In the genomic region with DNA sequence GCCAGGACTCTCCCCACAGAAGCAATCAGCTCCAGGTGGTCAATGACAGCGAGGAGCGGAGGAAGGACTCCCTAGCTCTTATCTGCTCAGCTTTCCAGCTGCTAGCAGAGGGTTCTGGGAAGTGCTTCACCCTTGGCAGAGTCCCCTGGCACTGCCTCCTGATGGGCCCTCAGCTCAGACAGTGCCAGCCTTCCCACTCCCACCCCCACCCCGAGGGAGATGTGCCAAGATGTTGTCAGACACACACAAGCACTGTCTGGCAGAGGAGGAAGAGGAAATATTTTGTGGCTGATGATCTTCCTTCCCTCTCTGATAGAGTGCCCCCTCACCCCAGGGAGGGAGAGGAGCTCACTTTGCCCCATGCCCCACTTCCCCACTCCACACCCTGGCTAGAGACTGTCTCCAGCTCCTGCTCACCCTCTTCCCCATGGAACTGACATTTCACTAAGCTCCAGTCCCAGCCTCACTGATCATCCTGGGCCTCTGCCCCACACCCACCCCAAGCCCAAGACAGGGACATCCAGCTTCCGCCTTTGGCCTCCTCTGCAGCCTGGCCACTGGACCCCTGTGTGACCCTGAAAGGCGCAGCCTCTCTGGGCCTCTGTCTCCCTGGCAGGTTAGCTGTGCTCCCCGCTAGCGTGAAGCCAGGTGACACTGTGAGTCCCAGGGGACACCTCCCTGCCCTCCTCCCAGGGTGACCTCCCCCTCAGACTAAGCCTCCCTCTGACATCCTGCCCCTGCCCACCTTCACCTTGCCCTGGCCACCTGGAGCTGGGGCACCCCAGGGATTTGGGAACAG, we compare ENCODE assay signal across 13 cellular contexts. TPM values are rescaled to one million over a fixed set of nuclear protein-coding genes. Genes with fewer than 3 reads are reported as not detected.
A peak's percentile ranks its signal among the peaks of the same experiment; 100 is the strongest.
DNase-seq lines count a peak whose midpoint lies in the region; ATAC-seq and TF ChIP-seq lines count a peak whose summit lies in the region.
"Had no signal": no experiment of that assay in that cellular context is flagged by ENCODE, and none has a peak within 500 bp of the region (broad histone marks: within the 10 kb centered on the region; RNA-seq: fewer than 3 reads in every experiment).

No MANE protein-coding gene starts in this region.

- POLR2A ChIA-PET in activated CD8-positive, alpha-beta T cell treated with anti-CD3 and anti-CD28 coated beads for 36 hours (lab: Charles Lee) = interaction anchor here (1.3 kb wide), 1 partner anchor 25 kb away, joined by 4 read pairs; no protein-coding TSS in a partner anchor

- H3K4me1 Mint-ChIP-seq in activated CD8-positive, alpha-beta T cell treated with anti-CD3 and anti-CD28 coated beads for 36 hours (ENCODE audit: low read depth) = no peaks in the 10 kb centered on the region

- H3K27ac ChIP-seq in VCaP (peak overlapping the region; percentile 36), right cardiac atrium (ENCODE audit: low read length) (no peak overlapping the region), sigmoid colon (no peak overlapping the region), prostate gland (no peak overlapping the region)
- H3K27ac ChIP-seq: cardiac muscle cell had no signal

- intact Hi-C loops in right cardiac atrium (cut with DNase I) (no loop called here), sigmoid colon (cut with DNase I) (no loop called here), prostate gland (cut with DNase I) (no loop called here)
- intact Hi-C loops in activated CD8-positive, alpha-beta T cell treated with anti-CD3 and anti-CD28 coated beads for 36 hours (cut with micrococcal nuclease) = no loop called here

- 57% methylated on average over 7 of the region's 7 CpGs for WGBS in right cardiac atrium
- WGBS in sigmoid colon, 2 donors = 66 to 74% methylated on average over 7 of the region's 7 CpGs
- WGBS in prostate gland = 67% methylated on average over 7 of the region's 7 CpGs

- DNase-seq in MV-4-11 (lab: John Stamatoyannopoulos, UW) (peak; percentile 33), right cardiac atrium (peak; percentile 81 to 92 (median 89)), sigmoid colon (peak; percentile 84), prostate gland (ENCODE audit: low spot score) (no peak), AG08396 (ENCODE audit: low spot score) (no peak)
- no peak for DNase-seq in activated CD8-positive, alpha-beta T cell treated with anti-CD3 and anti-CD28 coated beads for 36 hours
- DNase-seq: activated CD8-positive, alpha-beta memory T cell treated with anti-CD3 and anti-CD28 coated beads, Interleukin-2, amount 50 U/mL, for 48 hours; mesenchymal stem cell; NCI-H526 had no signal

- no peak for TF ChIP-seq EP300 in sigmoid colon (IDR thresholded peaks at IDR 0.05)

- no peak overlapping the region for H3K4me3 Mint-ChIP-seq in activated CD8-positive, alpha-beta T cell treated with anti-CD3 and anti-CD28 coated beads for 36 hours

- H3K27me3 Mint-ChIP-seq in activated CD8-positive, alpha-beta T cell treated with anti-CD3 and anti-CD28 coated beads for 36 hours = no peaks in the 10 kb centered on the region

- ATAC-seq in right cardiac atrium = peak; percentile 82 to 88
- no peak for ATAC-seq in activated CD8-positive, alpha-beta T cell treated with anti-CD3 and anti-CD28 coated beads for 36 hours
- no peak for ATAC-seq in GM21723 (IDR thresholded peaks at IDR 0.05; ENCODE audit: unreplicated experiment)

- no peaks in the 10 kb centered on the region for H3K36me3 Mint-ChIP-seq in activated CD8-positive, alpha-beta T cell treated with anti-CD3 and anti-CD28 coated beads for 36 hours (ENCODE audit: low read depth)

- TF ChIP-seq POLR2A in sigmoid colon (IDR thresholded peaks at IDR 0.05) = no peak
- TF ChIP-seq POLR2A in prostate gland (IDR thresholded peaks at IDR 0.05) = no peak

- H3K4me1 ChIP-seq in right cardiac atrium (ENCODE audit: control insufficient read depth, insufficient read depth, low read length) (peaks cover 10% of the 10 kb centered on the region), sigmoid colon (peaks cover 0 to 31% (median 19%) of the 10 kb centered on the region in 4 donors), prostate gland (replicated peaks) (peaks cover 3% of the 10 kb centered on the region)

- no peaks in the 10 kb centered on the region for H3K36me3 ChIP-seq in sigmoid colon
- no peaks in the 10 kb centered on the region for H3K36me3 ChIP-seq in prostate gland
- H3K36me3 ChIP-seq: cardiac muscle cell had no signal

- no peak for TF ChIP-seq CTCF in VCaP (conservative IDR thresholded peaks at IDR 0.05)
- no peak for TF ChIP-seq CTCF in sigmoid colon (IDR thresholded peaks at IDR 0.05)
- TF ChIP-seq CTCF in activated CD8-positive, alpha-beta T cell treated with anti-CD3 and anti-CD28 coated beads for 36 hours (IDR thresholded peaks at IDR 0.05) = no peak
- TF ChIP-seq CTCF in prostate gland (IDR thresholded peaks at IDR 0.05) = no peak

- CTCF ChIA-PET in activated CD8-positive, alpha-beta T cell treated with anti-CD3 and anti-CD28 coated beads for 36 hours (lab: Charles Lee) = interaction anchor here (1.2 to 22.8 kb wide), 5 partner anchors 10 to 164 kb away, joined by 3 to 557 read pairs (median 6); a partner anchor contains a TSS

- H3K27me3 ChIP-seq in right cardiac atrium (ENCODE audit: control insufficient read depth, insufficient read depth) (no peaks in the 10 kb centered on the region), sigmoid colon (no peaks in the 10 kb centered on the region), prostate gland (replicated peaks; ENCODE audit: insufficient read depth) (no peaks in the 10 kb centered on the region)
- H3K27me3 ChIP-seq: cardiac muscle cell had no signal

- no peaks in the 10 kb centered on the region for H3K9me3 ChIP-seq in right cardiac atrium (ENCODE audit: control insufficient read depth, low read length)
- H3K9me3 ChIP-seq in sigmoid colon = no peaks in the 10 kb centered on the region
- H3K9me3 ChIP-seq in prostate gland = no peaks in the 10 kb centered on the region

- no peaks in the 10 kb centered on the region for H3K9me3 Mint-ChIP-seq in activated CD8-positive, alpha-beta T cell treated with anti-CD3 and anti-CD28 coated beads for 36 hours

- H3K4me3 ChIP-seq in right cardiac atrium (ENCODE audit: low read length) = no peak overlapping the region
- H3K4me3 ChIP-seq in sigmoid colon = no peak overlapping the region
- no peak overlapping the region for H3K4me3 ChIP-seq in prostate gland
- H3K4me3 ChIP-seq: cardiac muscle cell had no signal

- no peak overlapping the region for H3K27ac Mint-ChIP-seq in activated CD8-positive, alpha-beta T cell treated with anti-CD3 and anti-CD28 coated beads for 36 hours

RNA-seq across cellular contexts. Expression of a gene that starts 44.5 kb away (rescaled TPM):
- total RNA-seq in right cardiac atrium (10 to 100 TPM; 23.0 to 40.7 (median 27.6) TPM), sigmoid colon (10 to 100 TPM; 19.4 to 31.7 (median 29.6) TPM), prostate gland (10 to 100 TPM in 1 of 2 donors, 1 to 10 TPM in 1; 6.1 to 32.0 TPM)
- polyA plus RNA-seq in right cardiac atrium (5.1 TPM), sigmoid colon (10 to 100 TPM in 2 of 3 donors, 1 to 10 TPM in 1; 7.8 to 47.0 (median 22.4) TPM)
- total RNA-seq in activated CD8-positive, alpha-beta T cell treated with anti-CD3 and anti-CD28 coated beads for 36 hours = not detected
- total RNA-seq: cardiac muscle cell had no signal

RNA-seq across cellular contexts. Expression of a gene that starts 45.2 kb away (rescaled TPM):
- total RNA-seq in right cardiac atrium (under 1 TPM in 3 of 4 donors, not detected in 1; 0.09 to 0.25 (median 0.09) TPM), sigmoid colon (under 1 TPM in 3 of 4 donors, not detected in 1; 0.33 to 0.68 (median 0.36) TPM), prostate gland (1 to 10 TPM in 1 of 2 donors, under 1 TPM in 1; 0.68 to 8.3 TPM)
- polyA plus RNA-seq in right cardiac atrium (0.05 TPM), sigmoid colon (under 1 TPM in 1 of 3 donors, not detected in 2; 0.28 TPM)
- total RNA-seq in activated CD8-positive, alpha-beta T cell treated with anti-CD3 and anti-CD28 coated beads for 36 hours = under 1 TPM; 0.18 to 0.20 TPM
- total RNA-seq: skeletal muscle tissue had no signal

Comparison
In these comparisons a context has a peak if more than half of its experiments do, and no peak if none do; other contexts are left out.
1. DNase-seq: peak in MV-4-11 (single experiment), right cardiac atrium (3 of 3) and sigmoid colon (single experiment); none in activated CD8-positive, alpha-beta T cell treated with anti-CD3 and anti-CD28 coated beads for 36 hours (single experiment), prostate gland (single experiment) and AG08396 (single experiment).
2. ATAC-seq: peak in right cardiac atrium (2 of 2); none in activated CD8-positive, alpha-beta T cell treated with anti-CD3 and anti-CD28 coated beads for 36 hours (single experiment) and GM21723 (single experiment).
3. RNA of a gene that starts 44.5 kb away (total RNA-seq): 6.1 to 32.0 TPM in prostate gland, 23.0 to 40.7 TPM in right cardiac atrium and 19.4 to 31.7 TPM in sigmoid colon; not detected in activated CD8-positive, alpha-beta T cell treated with anti-CD3 and anti-CD28 coated beads for 36 hours; every median in the first group is over 4 times any median in the second.